Comparison of ENCODE assay signal across 21 cellular contexts in the genomic region with DNA sequence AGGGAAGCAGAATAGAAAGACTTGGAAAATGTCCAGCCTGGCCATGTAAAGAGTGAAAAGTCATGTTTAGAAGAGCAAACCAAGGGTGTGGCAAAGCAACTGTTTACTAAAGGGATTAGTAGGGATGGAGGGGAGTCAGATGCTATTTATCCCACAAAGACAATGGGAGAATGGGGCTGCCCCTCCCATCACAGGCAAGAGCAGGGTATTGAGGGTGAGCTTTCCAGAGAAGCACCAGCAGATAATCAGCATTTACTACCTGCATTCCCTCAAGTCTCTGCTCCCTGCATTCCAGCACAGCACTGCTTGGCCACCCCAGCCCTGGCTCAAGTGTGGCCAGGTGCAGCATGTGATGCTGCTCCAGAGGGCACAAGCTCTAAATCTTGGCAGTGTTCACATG. TPM values are rescaled to one million over a fixed set of nuclear protein-coding genes. Genes with fewer than 3 reads are reported as not detected.
"Had no signal": no experiment of that assay in that cellular context is flagged by ENCODE, and none has a peak within 500 bp of the region (broad histone marks: within the 10 kb centered on the region; RNA-seq: fewer than 3 reads in every experiment).

No MANE protein-coding gene starts in this region.

- H3K9me3 ChIP-seq: left lung, mucosa of descending colon, neutrophil, tibial nerve, uterus had no signal

- H3K4me3 ChIP-seq: cardiac muscle cell, left lung, mucosa of descending colon, tibial nerve, uterus had no signal

- H3K36me3 ChIP-seq: cardiac muscle cell, left lung, neutrophil, tibial nerve, uterus had no signal

- H3K4me3 Mint-ChIP-seq: activated B cell treated with CpG ODN at 0.5 μM for 24 hours; activated CD8-positive, alpha-beta T cell treated with anti-CD3 and anti-CD28 coated beads for 36 hours; activated T-cell treated with anti-CD3 and anti-CD28 coated beads, Interleukin-2, amount 50 U/mL, for 4 hours; naive thymus-derived CD4-positive, alpha-beta T cell had no signal

- H3K36me3 Mint-ChIP-seq: activated naive CD4-positive, alpha-beta T cell treated with anti-CD3 and anti-CD28 coated beads, Interleukin-2, amount 50 U/mL, for 72 hours had no signal

- H3K27ac Mint-ChIP-seq: activated B cell treated with CpG ODN at 0.5 μM for 24 hours; activated CD8-positive, alpha-beta T cell treated with anti-CD3 and anti-CD28 coated beads for 36 hours; activated naive CD4-positive, alpha-beta T cell treated with anti-CD3 and anti-CD28 coated beads, Interleukin-2, amount 50 U/mL, for 72 hours; naive thymus-derived CD4-positive, alpha-beta T cell had no signal

- H3K27me3 ChIP-seq: cardiac muscle cell, left lung, neutrophil, tibial nerve, uterus had no signal

- H3K4me1 ChIP-seq: left lung, tibial nerve, uterus had no signal

- ATAC-seq: activated CD8-positive, alpha-beta T cell treated with anti-CD3 and anti-CD28 coated beads for 36 hours; activated naive CD4-positive, alpha-beta T cell treated with anti-CD3 and anti-CD28 coated beads, Interleukin-2, amount 50 U/mL, for 72 hours; activated T-cell treated with anti-CD3 and anti-CD28 coated beads, Interleukin-2, amount 50 U/mL, for 4 hours; left lung; mucosa of descending colon; naive thymus-derived CD4-positive, alpha-beta T cell had no signal

- H3K9me3 Mint-ChIP-seq: activated CD8-positive, alpha-beta T cell treated with anti-CD3 and anti-CD28 coated beads for 36 hours; activated T-cell treated with anti-CD3 and anti-CD28 coated beads, Interleukin-2, amount 50 U/mL, for 4 hours had no signal

- DNase-seq: activated B cell treated with CpG ODN at 0.5 μM for 24 hours; activated CD4-positive, alpha-beta T cell treated with anti-CD3 and anti-CD28 coated beads for 48 hours; activated CD8-positive, alpha-beta T cell treated with anti-CD3 and anti-CD28 coated beads for 36 hours; activated gamma-delta T cell; activated T-cell treated with anti-CD3 and anti-CD28 coated beads, Interleukin-2, amount 50 U/mL, for 4 hours; hippocampal formation; kidney; left lung; mammary epithelial cell; mucosa of descending colon; naive thymus-derived CD4-positive, alpha-beta T cell; posterior cingulate gyrus; stimulated activated CD4-positive, alpha-beta T cell treated with anti-CD3 and anti-CD28 coated beads, Interleukin-15, amount 100 ng/mL, for 24 hours; stimulated activated CD4-positive, alpha-beta T cell treated with anti-CD3 and anti-CD28 coated beads, Interleukin-4, amount 100 ng/mL, for 1 hour; stimulated activated naive CD4-positive, alpha-beta T cell treated with Interleukin-2 at 50 U/mL for 16 hours; substantia nigra; uterus had no signal

- H3K4me1 Mint-ChIP-seq: activated B cell treated with CpG ODN at 0.5 μM for 24 hours; naive thymus-derived CD4-positive, alpha-beta T cell had no signal

- H3K27ac ChIP-seq: cardiac muscle cell, left lung, neutrophil, tibial nerve, uterus had no signal

RNA-seq across cellular contexts. Expression of a gene that starts 44.4 kb away (rescaled TPM):
- total RNA-seq: cardiac muscle cell had no signal
